2 cellular contexts compared by ENCODE assay signal in the genomic region with DNA sequence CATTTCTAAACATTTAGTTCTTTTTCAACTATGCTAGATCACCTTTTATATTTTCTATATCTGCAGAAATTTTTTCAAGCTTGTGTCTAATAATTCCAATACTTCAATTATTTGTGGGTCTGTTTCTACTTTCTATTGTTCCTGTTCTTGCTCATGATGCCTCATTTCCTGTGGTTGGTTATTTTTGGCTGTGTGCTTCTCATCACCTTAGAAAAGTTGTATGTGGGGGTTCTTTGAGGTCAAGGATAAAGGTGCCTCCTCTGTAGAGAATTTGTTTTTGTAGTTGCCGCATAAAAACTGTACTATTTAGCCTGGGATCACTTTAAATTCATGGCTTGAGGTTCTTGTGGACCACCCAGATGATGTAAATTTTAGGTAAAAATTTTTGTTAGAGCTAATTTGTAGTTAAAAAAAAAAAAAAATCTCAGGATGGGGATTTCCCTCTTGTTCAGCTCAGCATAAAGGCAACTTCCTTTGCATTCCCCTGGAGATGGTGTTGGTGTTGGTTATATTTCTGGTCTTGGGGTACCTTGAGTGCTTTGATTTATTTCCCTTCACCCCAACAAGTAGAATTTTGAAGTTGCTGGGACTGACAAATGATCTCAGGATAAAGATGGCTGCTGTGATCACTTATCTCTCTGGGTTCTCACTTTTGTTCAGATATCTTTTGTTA.
TF ChIP-seq lines count a peak whose summit lies in the region.

No MANE protein-coding gene starts in this region.

TF ChIP-seq in SK-N-SH, 30 proteins besides CTCF, POLR2A, EP300 and RAD21 (continued from another document):
- TF ChIP-seq, protein P1, sequence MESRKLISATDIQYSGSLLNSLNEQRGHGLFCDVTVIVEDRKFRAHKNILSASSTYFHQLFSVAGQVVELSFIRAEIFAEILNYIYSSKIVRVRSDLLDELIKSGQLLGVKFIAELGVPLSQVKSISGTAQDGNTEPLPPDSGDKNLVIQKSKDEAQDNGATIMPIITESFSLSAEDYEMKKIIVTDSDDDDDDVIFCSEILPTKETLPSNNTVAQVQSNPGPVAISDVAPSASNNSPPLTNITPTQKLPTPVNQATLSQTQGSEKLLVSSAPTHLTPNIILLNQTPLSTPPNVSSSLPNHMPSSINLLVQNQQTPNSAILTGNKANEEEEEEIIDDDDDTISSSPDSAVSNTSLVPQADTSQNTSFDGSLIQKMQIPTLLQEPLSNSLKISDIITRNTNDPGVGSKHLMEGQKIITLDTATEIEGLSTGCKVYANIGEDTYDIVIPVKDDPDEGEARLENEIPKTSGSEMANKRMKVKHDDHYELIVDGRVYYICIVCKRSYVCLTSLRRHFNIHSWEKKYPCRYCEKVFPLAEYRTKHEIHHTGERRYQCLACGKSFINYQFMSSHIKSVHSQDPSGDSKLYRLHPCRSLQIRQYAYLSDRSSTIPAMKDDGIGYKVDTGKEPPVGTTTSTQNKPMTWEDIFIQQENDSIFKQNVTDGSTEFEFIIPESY (IDR thresholded peaks at IDR 0.05; ENCODE audit: borderline replicate concordance, low read depth): no peak
- TF ChIP-seq FOSL2 (IDR thresholded peaks at IDR 0.05; ENCODE audit: borderline replicate concordance, low read depth) (0 out of 2 replicates have a peak, but pooled peaks have one; percentile 6), SIN3A (IDR thresholded peaks at IDR 0.05; ENCODE audit: borderline replicate concordance, low read depth, low read length) (no peak), RXRA (IDR thresholded peaks at IDR 0.05; ENCODE audit: borderline replicate concordance, low read depth) (0 out of 2 replicates have a peak, but pooled peaks have one; percentile 12), TCF12 (IDR thresholded peaks at IDR 0.05) (peak; percentile 38), FOXM1 (IDR thresholded peaks at IDR 0.05; ENCODE audit: low read depth) (no peak)

TF ChIP-seq in SK-N-SH treated with all-trans-retinoic acid at 6 μM for 48 hours, 23 proteins besides CTCF, POLR2A, EP300 and RAD21 (continued from another document):
- no peak for TF ChIP-seq CSDC2 (CRISPR knock-in tag; IDR thresholded peaks at IDR 0.05)
- TF ChIP-seq ARNTL (CRISPR knock-in tag; IDR thresholded peaks at IDR 0.05; ENCODE audit: borderline replicate concordance, low read depth): no peak
